Comparison of ENCODE assay signal across 1 cellular context in the genomic region with DNA sequence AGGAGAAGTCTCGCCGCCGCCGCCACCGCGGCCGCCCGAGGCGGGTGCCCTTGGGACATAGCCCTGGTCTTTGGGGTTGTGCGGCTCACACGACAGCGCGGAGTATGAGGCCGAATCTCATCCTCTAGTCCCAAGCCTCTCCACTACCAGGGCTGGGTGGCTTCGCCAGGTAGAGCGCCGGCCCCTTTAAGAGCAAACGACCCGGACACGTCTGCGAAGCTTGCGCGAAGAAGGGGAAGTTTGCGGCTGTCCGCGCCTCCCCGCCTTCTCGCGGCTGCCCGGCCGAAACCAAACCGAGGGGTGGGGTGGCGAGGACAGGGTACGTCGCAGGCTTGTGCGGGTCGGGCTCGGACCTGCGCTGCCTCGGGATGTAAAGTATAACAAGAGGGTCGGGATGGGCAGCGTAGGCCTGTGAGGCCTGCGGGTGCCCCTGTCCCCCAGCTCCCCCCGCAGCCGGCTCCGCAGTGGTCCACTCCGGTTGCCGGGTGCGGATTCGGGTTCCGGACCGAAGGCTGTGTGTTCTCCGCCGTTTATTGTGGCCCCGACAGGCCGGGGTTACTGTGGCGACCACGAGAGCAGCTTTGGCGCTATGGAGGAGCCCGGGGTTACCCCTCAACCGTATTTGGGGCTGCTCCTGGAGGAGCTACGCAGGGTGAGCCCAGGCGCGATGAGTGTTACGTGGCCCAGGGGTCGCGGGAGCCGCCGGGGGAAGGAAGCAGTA.
TF ChIP-seq lines count a peak whose summit lies in the region.

No MANE protein-coding gene starts in this region.

TF ChIP-seq in K562, 482 proteins besides CTCF, POLR2A, EP300 and RAD21 (continued from another document):
- TF ChIP-seq FOXM1 (IDR thresholded peaks at IDR 0.05; ENCODE audit: low read depth) (peak; percentile 48; the same call in 1 of the 2 replicates), FOXM1 (CRISPR knock-in tag; IDR thresholded peaks at IDR 0.05; ENCODE audit: low read depth) (no peak), ELF1 (tag; IDR thresholded peaks at IDR 0.05) (peak; percentile 51; the same call in 1 of the 2 replicates), GABPB1 (CRISPR knock-in tag; IDR thresholded peaks at IDR 0.05) (peak; percentile 54), RB1 (IDR thresholded peaks at IDR 0.05; ENCODE audit: low read depth) (peak; percentile 67; the same call in 1 of the 2 replicates), RBFOX2 (IDR thresholded peaks at IDR 0.05; ENCODE audit: low read depth, low read length) (peak; percentile 98), CREM (IDR thresholded peaks at IDR 0.05; ENCODE audit: low read depth) (peak; percentile 38; the same call in 1 of the 2 replicates), CTBP1 (IDR thresholded peaks at IDR 0.05; ENCODE audit: borderline replicate concordance) (peak; percentile 37; the same call in 1 of the 2 replicates), ZBTB7A (IDR thresholded peaks at IDR 0.05; ENCODE audit: borderline replicate concordance, control insufficient read depth, low read depth, low read length) (peak; percentile 57; the same call in 1 of the 2 replicates)
- TF ChIP-seq, protein P1, sequence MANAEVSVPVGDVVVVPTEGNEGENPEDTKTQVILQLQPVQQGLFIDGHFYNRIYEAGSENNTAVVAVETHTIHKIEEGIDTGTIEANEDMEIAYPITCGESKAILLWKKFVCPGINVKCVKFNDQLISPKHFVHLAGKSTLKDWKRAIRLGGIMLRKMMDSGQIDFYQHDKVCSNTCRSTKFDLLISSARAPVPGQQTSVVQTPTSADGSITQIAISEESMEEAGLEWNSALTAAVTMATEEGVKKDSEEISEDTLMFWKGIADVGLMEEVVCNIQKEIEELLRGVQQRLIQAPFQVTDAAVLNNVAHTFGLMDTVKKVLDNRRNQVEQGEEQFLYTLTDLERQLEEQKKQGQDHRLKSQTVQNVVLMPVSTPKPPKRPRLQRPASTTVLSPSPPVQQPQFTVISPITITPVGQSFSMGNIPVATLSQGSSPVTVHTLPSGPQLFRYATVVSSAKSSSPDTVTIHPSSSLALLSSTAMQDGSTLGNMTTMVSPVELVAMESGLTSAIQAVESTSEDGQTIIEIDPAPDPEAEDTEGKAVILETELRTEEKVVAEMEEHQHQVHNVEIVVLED (CRISPR knock-in tag; IDR thresholded peaks at IDR 0.05) = peak; percentile 45; the same call in 1 of the 2 replicates
- TF ChIP-seq, protein P2, sequence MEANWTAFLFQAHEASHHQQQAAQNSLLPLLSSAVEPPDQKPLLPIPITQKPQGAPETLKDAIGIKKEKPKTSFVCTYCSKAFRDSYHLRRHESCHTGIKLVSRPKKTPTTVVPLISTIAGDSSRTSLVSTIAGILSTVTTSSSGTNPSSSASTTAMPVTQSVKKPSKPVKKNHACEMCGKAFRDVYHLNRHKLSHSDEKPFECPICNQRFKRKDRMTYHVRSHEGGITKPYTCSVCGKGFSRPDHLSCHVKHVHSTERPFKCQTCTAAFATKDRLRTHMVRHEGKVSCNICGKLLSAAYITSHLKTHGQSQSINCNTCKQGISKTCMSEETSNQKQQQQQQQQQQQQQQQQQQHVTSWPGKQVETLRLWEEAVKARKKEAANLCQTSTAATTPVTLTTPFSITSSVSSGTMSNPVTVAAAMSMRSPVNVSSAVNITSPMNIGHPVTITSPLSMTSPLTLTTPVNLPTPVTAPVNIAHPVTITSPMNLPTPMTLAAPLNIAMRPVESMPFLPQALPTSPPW (CRISPR knock-in tag; IDR thresholded peaks at IDR 0.05) = peak; percentile 42
